ENCODE assay signal across 1 cellular context in the genomic region with DNA sequence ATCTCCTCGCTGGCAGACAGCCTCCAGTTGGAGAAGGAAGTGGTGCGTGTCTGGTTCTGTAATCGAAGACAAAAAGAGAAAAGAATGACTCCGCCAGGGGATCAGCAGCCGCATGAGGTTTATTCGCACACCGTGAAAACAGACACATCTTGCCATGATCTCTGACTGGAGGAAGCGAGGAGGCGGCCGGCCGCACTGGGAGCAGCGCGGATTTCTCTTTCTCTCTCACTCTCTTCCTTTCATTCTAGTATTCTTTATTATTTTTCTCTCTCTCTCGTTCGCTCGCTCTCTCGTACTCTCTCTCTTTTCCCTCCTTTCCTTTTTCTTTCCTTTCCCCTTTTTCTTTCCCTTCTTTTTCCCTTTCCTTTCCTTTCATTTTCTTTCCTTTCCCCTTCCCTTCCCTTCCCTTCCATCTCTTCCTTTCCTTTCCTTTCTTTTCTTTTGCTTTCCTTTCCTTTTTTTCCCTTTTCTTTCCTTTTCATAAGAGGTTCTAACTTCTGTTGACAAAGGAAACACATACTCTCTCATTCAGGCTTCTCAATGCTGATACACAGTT.
TF ChIP-seq lines count a peak whose summit lies in the region.

No MANE protein-coding gene starts in this region.

TF ChIP-seq in GM12891, 5 proteins besides CTCF, POLR2A, EP300 and RAD21 (continued from another document):
- TF ChIP-seq TAF1 (IDR thresholded peaks at IDR 0.05; ENCODE audit: low read depth, low read length), result no peak
